In the genomic region with DNA sequence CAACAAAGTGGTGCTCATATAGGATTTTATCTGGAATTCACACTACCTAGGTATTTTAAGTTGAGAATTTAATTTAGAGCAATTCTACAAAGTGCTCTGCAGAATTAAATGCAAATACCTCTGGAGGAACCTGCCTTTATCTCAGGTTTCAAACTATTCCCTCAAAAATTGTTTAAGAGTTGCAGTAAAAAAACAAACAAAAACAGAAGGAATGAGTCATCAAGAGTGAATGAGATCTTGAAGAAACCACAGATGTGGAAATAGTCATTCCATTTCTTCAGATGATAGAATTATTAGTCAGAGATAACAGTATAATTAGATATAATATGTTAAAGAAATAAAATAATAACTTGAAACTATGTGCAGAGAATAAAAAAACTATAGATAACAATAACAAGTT, we compare ENCODE assay signal across 21 cellular contexts.
A peak's percentile ranks its signal among the peaks of the same experiment; 100 is the strongest.
DNase-seq lines count a peak whose midpoint lies in the region; ATAC-seq and TF ChIP-seq lines count a peak whose summit lies in the region.
"Had no signal": no experiment of that assay in that cellular context is flagged by ENCODE, and none has a peak within 500 bp of the region (broad histone marks: within the 10 kb centered on the region; RNA-seq: fewer than 3 reads in every experiment).

No MANE protein-coding gene starts in this region.

- no peaks in the 10 kb centered on the region for H3K9me2 ChIP-seq in OCI-LY7 (ENCODE audit: insufficient read depth, low read length)

- no peak overlapping the region for H3K27ac ChIP-seq in OCI-LY7 (ENCODE audit: low read depth, low read length, poor library complexity, severe bottlenecking)
- H3K27ac ChIP-seq: BLaER1, lower lobe of right lung, ovary, sigmoid colon, suprapubic skin had no signal

- POLR2A ChIA-PET in OCI-LY7 (lab: Charles Lee) = interaction anchor here (0.6 to 0.8 kb wide), 2 partner anchors 23 to 42 kb away, joined by 3 read pairs; no protein-coding TSS in a partner anchor

- no peaks in the 10 kb centered on the region for H3K9me3 Mint-ChIP-seq in activated T-cell treated with anti-CD3 and anti-CD28 coated beads, Interleukin-2, amount 50 U/mL, for 72 hours
- H3K9me3 Mint-ChIP-seq: activated B cell treated with CpG ODN at 0.5 μM for 24 hours; activated CD8-positive, alpha-beta T cell treated with anti-CD3 and anti-CD28 coated beads for 36 hours; activated naive CD8-positive, alpha-beta T cell treated with anti-CD3 and anti-CD28 coated beads for 36 hours had no signal

- CTCF ChIA-PET in OCI-LY7 (lab: Charles Lee; ENCODE audit: unreplicated experiment) = no interaction called here

- DNase-seq in HCEC 1CT (peak; percentile 39), SW 1271 (lab: John Stamatoyannopoulos, UW) (peak; percentile 19 to 65), epithelial cell of esophagus (ENCODE audit: low read depth) (peak; percentile 54), skeletal muscle cell (ENCODE audit: low read depth) (peak; percentile 6), left cardiac atrium (no peak), NCI-H82 treated with DMSO at 0.1 percent for 48 hours (lab: John Stamatoyannopoulos, UW; ENCODE audit: unreplicated experiment) (no peak), OCI-LY7 (ENCODE audit: low spot score) (no peak)
- no peak for DNase-seq in activated T-cell treated with anti-CD3 and anti-CD28 coated beads, Interleukin-2, amount 50 U/mL, for 72 hours
- DNase-seq: activated B cell treated with CpG ODN at 0.5 μM for 24 hours; activated CD8-positive, alpha-beta T cell treated with anti-CD3 and anti-CD28 coated beads for 36 hours; activated naive CD8-positive, alpha-beta T cell treated with anti-CD3 and anti-CD28 coated beads for 36 hours; activated T-cell treated with anti-CD3 and anti-CD28 coated beads, Interleukin-2, amount 50 U/mL, for 48 hours; lower lobe of right lung; NCI-H146; NCI-H345; ovary; SHP77; sigmoid colon; stimulated activated CD4-positive, alpha-beta T cell treated with anti-CD3 and anti-CD28 coated beads, Interleukin-2, amount 100 ng/mL, for 48 hours had no signal

- H3K4me3 Mint-ChIP-seq in activated T-cell treated with anti-CD3 and anti-CD28 coated beads, Interleukin-2, amount 50 U/mL, for 72 hours = no peak overlapping the region
- H3K4me3 Mint-ChIP-seq: activated B cell treated with CpG ODN at 0.5 μM for 24 hours; activated CD8-positive, alpha-beta T cell treated with anti-CD3 and anti-CD28 coated beads for 36 hours; activated naive CD8-positive, alpha-beta T cell treated with anti-CD3 and anti-CD28 coated beads for 36 hours had no signal

- BruUV-seq in OCI-LY7 (replicated peaks; lab: Mats Ljungman, UMichigan) = no TSS peak

- H3K79me2 ChIP-seq in OCI-LY7 (ENCODE audit: insufficient read depth, low read depth, low read length) = no peaks in the 10 kb centered on the region

- H3K36me3 ChIP-seq in OCI-LY7 (ENCODE audit: insufficient read depth, low read length) = no peaks in the 10 kb centered on the region
- H3K36me3 ChIP-seq: BLaER1, lower lobe of right lung, ovary, sigmoid colon, suprapubic skin had no signal

- TF ChIP-seq CTCF in epithelial cell of esophagus (IDR thresholded peaks at IDR 0.05; ENCODE audit: insufficient read depth, low read depth, low read length, missing control alignments) (no peak), OCI-LY7 (conservative IDR thresholded peaks at IDR 0.05; ENCODE audit: low read length) (no peak)

- no peak overlapping the region for H3K27ac Mint-ChIP-seq in activated T-cell treated with anti-CD3 and anti-CD28 coated beads, Interleukin-2, amount 50 U/mL, for 72 hours
- H3K27ac Mint-ChIP-seq: activated B cell treated with CpG ODN at 0.5 μM for 24 hours; activated CD8-positive, alpha-beta T cell treated with anti-CD3 and anti-CD28 coated beads for 36 hours; activated naive CD8-positive, alpha-beta T cell treated with anti-CD3 and anti-CD28 coated beads for 36 hours had no signal

- no peak overlapping the region for H3K4me2 ChIP-seq in OCI-LY7 (ENCODE audit: low read length)
- H3K4me2 ChIP-seq: BLaER1 had no signal

- no peaks in the 10 kb centered on the region for H4K20me1 ChIP-seq in OCI-LY7 (ENCODE audit: insufficient read depth, low read length)
- H4K20me1 ChIP-seq: BLaER1 had no signal

- H3K9me3 ChIP-seq in OCI-LY7 (ENCODE audit: low read length) = no peaks in the 10 kb centered on the region
- H3K9me3 ChIP-seq: BLaER1, lower lobe of right lung, ovary, sigmoid colon, suprapubic skin had no signal

- no peak for ATAC-seq in activated T-cell treated with anti-CD3 and anti-CD28 coated beads, Interleukin-2, amount 50 U/mL, for 72 hours (replicated peaks in 1 of 2)
- ATAC-seq in left cardiac atrium = no peak
- ATAC-seq: activated CD8-positive, alpha-beta T cell treated with anti-CD3 and anti-CD28 coated beads for 36 hours; lower lobe of right lung had no signal

- intact Hi-C loops in left cardiac atrium (cut with DNase I) (no loop called here), OCI-LY7 (cut with micrococcal nuclease; ENCODE audit: unreplicated experiment) (no loop called here)

- H3K27me3 Mint-ChIP-seq in activated T-cell treated with anti-CD3 and anti-CD28 coated beads, Interleukin-2, amount 50 U/mL, for 72 hours (ENCODE audit: low read depth) = peaks cover 36% of the 10 kb centered on the region
- H3K27me3 Mint-ChIP-seq: activated B cell treated with CpG ODN at 0.5 μM for 24 hours had no signal

- H3K4me3 ChIP-seq in epithelial cell of esophagus (ENCODE audit: low read length) (no peak overlapping the region), skeletal muscle cell (ENCODE audit: low read depth, low read length) (no peak overlapping the region), OCI-LY7 (ENCODE audit: low read depth, low read length, poor library complexity, severe bottlenecking) (no peak overlapping the region)
- H3K4me3 ChIP-seq: BLaER1, lower lobe of right lung, ovary, sigmoid colon, suprapubic skin had no signal

- no peaks in the 10 kb centered on the region for H3K36me3 Mint-ChIP-seq in activated T-cell treated with anti-CD3 and anti-CD28 coated beads, Interleukin-2, amount 50 U/mL, for 72 hours (ENCODE audit: insufficient read depth in 2 of 2)
- H3K36me3 Mint-ChIP-seq: activated naive CD8-positive, alpha-beta T cell treated with anti-CD3 and anti-CD28 coated beads for 36 hours had no signal

- no peak overlapping the region for H2AFZ ChIP-seq in OCI-LY7 (ENCODE audit: low read length)

- no peaks in the 10 kb centered on the region for H3K4me1 ChIP-seq in OCI-LY7 (ENCODE audit: insufficient read depth, low read length, poor library complexity, severe bottlenecking)
- H3K4me1 ChIP-seq: BLaER1, lower lobe of right lung, sigmoid colon, suprapubic skin had no signal

- H3K4me1 Mint-ChIP-seq in activated T-cell treated with anti-CD3 and anti-CD28 coated beads, Interleukin-2, amount 50 U/mL, for 72 hours (ENCODE audit: low read depth) = no peaks in the 10 kb centered on the region
- H3K4me1 Mint-ChIP-seq: activated B cell treated with CpG ODN at 0.5 μM for 24 hours; activated naive CD8-positive, alpha-beta T cell treated with anti-CD3 and anti-CD28 coated beads for 36 hours had no signal

Comparison
In these comparisons a context has a peak if more than half of its experiments do, and no peak if none do; other contexts are left out.
1. DNase-seq: peak in HCEC 1CT (single experiment), SW 1271 (2 of 2), epithelial cell of esophagus (single experiment) and skeletal muscle cell (single experiment); none in activated T-cell treated with anti-CD3 and anti-CD28 coated beads, Interleukin-2, amount 50 U/mL, for 72 hours (0 of 2), left cardiac atrium (single experiment), NCI-H82 treated with DMSO at 0.1 percent for 48 hours (single experiment) and OCI-LY7 (single experiment).